In genomic region chr18:36104749-36105148, GRCh38 we compare ENCODE assay signal across 34 cellular contexts.
"Had no signal": no experiment of that assay in that cellular context is flagged by ENCODE, and none has a peak within 500 bp of the region (broad histone marks: within the 10 kb centered on the region; RNA-seq: fewer than 3 reads in every experiment).

No MANE protein-coding gene starts in this region.

- H3K9me3 ChIP-seq: adrenal gland, body of pancreas had no signal

- FAIRE-seq: astrocyte, bronchial epithelial cell had no signal

- ATAC-seq: activated naive CD4-positive, alpha-beta T cell treated with anti-CD3 and anti-CD28 coated beads, Interleukin-2, amount 50 U/mL, for 72 hours; activated naive CD8-positive, alpha-beta T cell treated with anti-CD3 and anti-CD28 coated beads, Interleukin-2, amount 50 U/mL, for 24 hours; activated T-cell treated with anti-CD3 and anti-CD28 coated beads, Interleukin-2, amount 50 U/mL, for 4 hours; activated T-cell treated with anti-CD3 and anti-CD28 coated beads, Interleukin-2, amount 50 U/mL, for 72 hours; activated T-helper 17 cell treated with anti-CD3 and anti-CD28 coated beads, Interleukin-2, amount 50 U/mL, for 72 hours; body of pancreas had no signal

- H3K36me3 ChIP-seq: brain microvascular endothelial cell, breast epithelium had no signal

- H3K4me3 ChIP-seq: adrenal gland, ascending aorta, body of pancreas, breast epithelium, cardiac muscle cell had no signal

- H3K27me3 ChIP-seq: adrenal gland, ascending aorta, body of pancreas, brain microvascular endothelial cell, breast epithelium, cardiac muscle cell had no signal

- H3K4me1 ChIP-seq: adrenal gland, ascending aorta, breast epithelium had no signal

- H3K27ac ChIP-seq: adrenal gland, ascending aorta, body of pancreas, brain microvascular endothelial cell, breast epithelium, cardiac muscle cell had no signal

- DNase-seq: activated effector memory CD4-positive, alpha-beta T cell treated with anti-CD3 and anti-CD28 coated beads, Interleukin-2, amount 50 U/mL, for 16 hours; activated effector memory CD4-positive, alpha-beta T cell treated with Interleukin-2 at 50 U/mL for 16 hours; activated gamma-delta T cell; activated gamma-delta T cell treated with Interleukin-2 at 50 U/mL for 16 hours; activated naive CD4-positive, alpha-beta T cell; activated naive CD4-positive, alpha-beta T cell treated with anti-CD3 and anti-CD28 coated beads for 36 hours; activated naive CD4-positive, alpha-beta T cell treated with anti-CD3 and anti-CD28 coated beads, Interleukin-2, amount 10 ng/mL, durations not matched to agents 7 days and 5 days; activated naive CD4-positive, alpha-beta T cell treated with anti-CD3 and anti-CD28 coated beads, Interleukin-2, amount 50 U/mL, for 16 hours; activated naive CD4-positive, alpha-beta T cell treated with Interleukin-2 at 50 U/mL for 16 hours; activated naive CD8-positive, alpha-beta T cell treated with anti-CD3 and anti-CD28 coated beads for 36 hours; activated naive CD8-positive, alpha-beta T cell treated with anti-CD3 and anti-CD28 coated beads, Interleukin-2, amount 10 ng/mL, durations not matched to agents 7 days and 5 days; activated naive CD8-positive, alpha-beta T cell treated with anti-CD3 and anti-CD28 coated beads, Interleukin-2, amount 50 U/mL, for 24 hours; activated T-cell treated with anti-CD3 and anti-CD28 coated beads, Interleukin-2, amount 50 U/mL, for 1 hour; activated T-cell treated with anti-CD3 and anti-CD28 coated beads, Interleukin-2, amount 50 U/mL, for 24 hours; activated T-cell treated with anti-CD3 and anti-CD28 coated beads, Interleukin-2, amount 50 U/mL, for 4 hours; activated T-cell treated with anti-CD3 and anti-CD28 coated beads, Interleukin-2, amount 50 U/mL, for 48 hours; activated T-cell treated with anti-CD3 and anti-CD28 coated beads, Interleukin-2, amount 50 U/mL, for 72 hours; adrenal gland; amniotic stem cell; amygdala; anterior cingulate cortex; aorta; body of pancreas; brain microvascular endothelial cell; caudate nucleus; central memory CD4-positive, alpha-beta T cell; cerebellar nuclear complex had no signal
